9 cellular contexts compared by ENCODE assay signal in the genomic region with DNA sequence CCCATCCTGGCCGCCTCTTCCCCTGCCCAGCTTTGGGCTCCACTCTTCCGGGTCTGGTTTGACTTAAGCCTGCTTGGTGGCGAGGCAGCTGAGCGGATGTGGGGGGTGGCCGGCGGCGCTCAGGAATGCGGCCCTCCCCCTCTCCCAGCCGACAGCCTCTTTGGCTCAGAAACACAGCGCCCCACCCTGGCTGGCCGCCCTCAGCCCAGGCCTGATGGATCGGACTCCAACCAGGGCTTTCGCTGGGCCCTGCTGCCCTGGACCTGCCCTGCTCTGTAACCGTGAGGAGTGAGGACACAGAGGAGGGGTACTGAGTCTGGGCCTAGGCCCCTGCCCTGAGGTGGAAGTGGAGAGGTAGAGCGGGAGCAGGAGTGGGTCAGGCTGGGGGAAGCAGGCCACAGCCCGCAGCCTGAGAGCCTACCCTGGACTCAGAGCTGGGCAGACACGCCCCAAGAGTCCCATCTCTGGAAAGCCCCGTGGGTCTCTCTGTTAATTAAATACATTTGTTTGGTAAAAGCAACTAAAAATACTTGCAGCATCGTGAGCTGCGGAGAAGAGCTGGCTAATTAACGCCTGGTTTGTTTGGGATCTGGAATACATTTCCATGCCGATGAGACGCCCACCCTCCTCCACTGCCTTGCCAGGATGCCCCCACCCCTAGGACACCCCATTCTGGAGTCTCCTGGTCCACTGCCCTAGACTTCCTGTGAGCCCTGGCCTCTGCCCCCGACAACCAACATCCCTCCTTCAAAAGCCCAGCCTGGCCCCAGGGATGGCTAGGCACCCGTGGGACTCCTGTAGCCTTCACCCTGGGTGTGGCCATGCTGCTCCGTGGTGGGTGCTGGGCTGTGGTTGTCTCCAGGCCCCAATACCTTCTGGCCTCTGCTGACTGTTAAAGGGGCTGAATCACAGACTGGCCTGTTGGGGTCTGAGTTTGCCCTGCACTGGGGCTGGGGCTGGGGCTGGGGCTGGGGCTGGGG. TPM values are rescaled to one million over a fixed set of nuclear protein-coding genes. Genes with fewer than 3 reads are reported as not detected.
DNase-seq lines count a peak whose midpoint lies in the region; ATAC-seq and TF ChIP-seq lines count a peak whose summit lies in the region.
"Had no signal": no experiment of that assay in that cellular context is flagged by ENCODE, and none has a peak within 500 bp of the region (broad histone marks: within the 10 kb centered on the region; RNA-seq: fewer than 3 reads in every experiment).

No MANE protein-coding gene starts in this region.

- H3K4me3 ChIP-seq in left ventricle myocardium inferior (peak overlapping the region; percentile 40), rectal smooth muscle tissue (ENCODE audit: low read length) (peak overlapping the region; percentile 47)

- no peaks in the 10 kb centered on the region for H3K9me3 Mint-ChIP-seq in activated T-helper 2 cell treated with anti-CD3 and anti-CD28 coated beads, Interferon-gamma antibody, Interleukin-2, Interleukin-4, amounts not matched to agents 10 μg/mL and 5 μg/mL and 100 μg/mL, durations not matched to agents 14 hours and 24 hours and 36 hours
- H3K9me3 Mint-ChIP-seq: memory B cell had no signal

- H3K9ac ChIP-seq in rectal smooth muscle tissue (ENCODE audit: low read length): no peak overlapping the region

- H3K27ac ChIP-seq in left ventricle myocardium inferior (replicated peaks): peak overlapping the region; percentile 70
- peak overlapping the region; percentile 42 for H3K27ac ChIP-seq in rectal smooth muscle tissue (ENCODE audit: low read depth, low read length)

- H3K36me3 Mint-ChIP-seq in activated T-helper 2 cell treated with anti-CD3 and anti-CD28 coated beads, Interferon-gamma antibody, Interleukin-2, Interleukin-4, amounts not matched to agents 10 μg/mL and 5 μg/mL and 100 μg/mL, durations not matched to agents 14 hours and 24 hours and 36 hours (ENCODE audit: low read depth): no peaks in the 10 kb centered on the region

- no peaks in the 10 kb centered on the region for H3K27me3 Mint-ChIP-seq in activated T-helper 2 cell treated with anti-CD3 and anti-CD28 coated beads, Interferon-gamma antibody, Interleukin-2, Interleukin-4, amounts not matched to agents 10 μg/mL and 5 μg/mL and 100 μg/mL, durations not matched to agents 14 hours and 24 hours and 36 hours (ENCODE audit: low read depth)
- H3K27me3 Mint-ChIP-seq: memory B cell had no signal

- H3K9me3 ChIP-seq in left ventricle myocardium inferior (replicated peaks): no peaks in the 10 kb centered on the region

- H3K4me1 Mint-ChIP-seq in activated T-helper 2 cell treated with anti-CD3 and anti-CD28 coated beads, Interferon-gamma antibody, Interleukin-2, Interleukin-4, amounts not matched to agents 10 μg/mL and 5 μg/mL and 100 μg/mL, durations not matched to agents 14 hours and 24 hours and 36 hours (ENCODE audit: low read depth): no peaks in the 10 kb centered on the region

- ATAC-seq in HG02759 (IDR thresholded peaks at IDR 0.05; ENCODE audit: unreplicated experiment): no peak

- H3K27me3 ChIP-seq in left ventricle myocardium inferior (ENCODE audit: low read depth) (no peaks in the 10 kb centered on the region), rectal smooth muscle tissue (ENCODE audit: control insufficient read depth, insufficient read depth, low read length) (no peaks in the 10 kb centered on the region)

- intact Hi-C loops in left ventricle myocardium inferior (cut with micrococcal nuclease): no loop called here
- intact Hi-C loops in activated T-helper 2 cell treated with anti-CD3 and anti-CD28 coated beads, Interferon-gamma antibody, Interleukin-2, Interleukin-4, amounts not matched to agents 10 μg/mL and 5 μg/mL and 100 μg/mL, durations not matched to agents 14 hours and 24 hours and 36 hours (cut with micrococcal nuclease): no loop called here

- no peak overlapping the region for H3K4me3 Mint-ChIP-seq in activated T-helper 2 cell treated with anti-CD3 and anti-CD28 coated beads, Interferon-gamma antibody, Interleukin-2, Interleukin-4, amounts not matched to agents 10 μg/mL and 5 μg/mL and 100 μg/mL, durations not matched to agents 14 hours and 24 hours and 36 hours (ENCODE audit: low read depth)
- H3K4me3 Mint-ChIP-seq: memory B cell had no signal

- H3K27ac Mint-ChIP-seq in activated T-helper 2 cell treated with anti-CD3 and anti-CD28 coated beads, Interferon-gamma antibody, Interleukin-2, Interleukin-4, amounts not matched to agents 10 μg/mL and 5 μg/mL and 100 μg/mL, durations not matched to agents 14 hours and 24 hours and 36 hours: no peak overlapping the region
- H3K27ac Mint-ChIP-seq: memory B cell had no signal

- TF ChIP-seq CTCF in GM12873 (IDR thresholded peaks at IDR 0.05; ENCODE audit: insufficient read depth, low read depth, low read length, missing control alignments) (peak; percentile 43), left ventricle myocardium inferior (IDR thresholded peaks at IDR 0.05; ENCODE audit: borderline replicate concordance) (peak; percentile 58)

- no peaks in the 10 kb centered on the region for H3K36me3 ChIP-seq in left ventricle myocardium inferior
- peaks cover 7% of the 10 kb centered on the region for H3K36me3 ChIP-seq in rectal smooth muscle tissue (ENCODE audit: control insufficient read depth, insufficient read depth, low read length)

- DNase-seq in amygdala (lab: John Stamatoyannopoulos, UW) (peak in 31 of 56 donors; percentile 13 to 72 (median 29)), left ventricle myocardium inferior (peak; percentile 90), COR-L47 (lab: John Stamatoyannopoulos, UW) (no peak)
- no peak for DNase-seq in activated CD4-positive, alpha-beta T cell treated with anti-CD3 and anti-CD28 coated beads, Interleukin-2, amount 50 U/mL, for 4 hours
- DNase-seq in activated T-helper 2 cell treated with anti-CD3 and anti-CD28 coated beads, Interferon-gamma antibody, Interleukin-2, Interleukin-4, amounts not matched to agents 10 μg/mL and 5 μg/mL and 100 μg/mL, durations not matched to agents 14 hours and 24 hours and 36 hours (ENCODE audit: low spot score): no peak

- H3K4me1 ChIP-seq in left ventricle myocardium inferior: peaks cover 52% of the 10 kb centered on the region
- peaks cover 8% of the 10 kb centered on the region for H3K4me1 ChIP-seq in rectal smooth muscle tissue (ENCODE audit: control insufficient read depth, insufficient read depth, low read length)

RNA-seq across cellular contexts. Expression of a gene that starts 19.6 kb away (rescaled TPM):
- 26.4 TPM for total RNA-seq in left ventricle myocardium inferior
- 17.2 and 18.9 TPM in 2 replicates for total RNA-seq in activated T-helper 2 cell treated with anti-CD3 and anti-CD28 coated beads, Interferon-gamma antibody, Interleukin-2, Interleukin-4, amounts not matched to agents 10 μg/mL and 5 μg/mL and 100 μg/mL, durations not matched to agents 14 hours and 24 hours and 36 hours

Comparison
In these comparisons a context has a peak if more than half of its experiments do, and no peak if none do; other contexts are left out.
1. DNase-seq: peak in amygdala (31 of 56) and left ventricle myocardium inferior (single experiment); none in activated CD4-positive, alpha-beta T cell treated with anti-CD3 and anti-CD28 coated beads, Interleukin-2, amount 50 U/mL, for 4 hours (0 of 2), activated T-helper 2 cell treated with anti-CD3 and anti-CD28 coated beads, Interferon-gamma antibody, Interleukin-2, Interleukin-4, amounts not matched to agents 10 μg/mL and 5 μg/mL and 100 μg/mL, durations not matched to agents 14 hours and 24 hours and 36 hours (single experiment) and COR-L47 (single experiment).